In genomic region chr7:50714851-50715250, GRCh38 we compare ENCODE assay signal across 24 cellular contexts.
DNase-seq lines count a peak whose midpoint lies in the region; ATAC-seq and TF ChIP-seq lines count a peak whose summit lies in the region.
"Had no signal": no experiment of that assay in that cellular context is flagged by ENCODE, and none has a peak within 500 bp of the region (broad histone marks: within the 10 kb centered on the region; RNA-seq: fewer than 3 reads in every experiment).

No MANE protein-coding gene starts in this region.

- ATAC-seq in body of pancreas (peak; percentile 83), left colon (peak; percentile 29), GM18909 (IDR thresholded peaks at IDR 0.05; ENCODE audit: poor library complexity, unreplicated experiment) (no peak), HG03565 (IDR thresholded peaks at IDR 0.05; ENCODE audit: unreplicated experiment) (no peak), GM18873 (IDR thresholded peaks at IDR 0.05; ENCODE audit: low FRiP score, unreplicated experiment) (no peak)
- ATAC-seq: heart left ventricle; naive thymus-derived CD4-positive, alpha-beta T cell; stimulated activated naive B cell treated with anti-CD40 and anti-IgM and Interleukin-4, amounts not matched to agents 10 μg/mL and 1 μg/mL and 100 μg/mL, for 72 hours; WTC11 had no signal

- H3K4me3 ChIP-seq in body of pancreas: no peak overlapping the region
- H3K4me3 ChIP-seq: dorsolateral prefrontal cortex, heart left ventricle, MG63, spleen, vagina had no signal

- no peak for TF ChIP-seq CTCF in C4-2B (conservative IDR thresholded peaks at IDR 0.05)
- peak in 2 of 7 experiments; percentile 4 to 10 for TF ChIP-seq CTCF in body of pancreas (IDR thresholded peaks at IDR 0.05)

- no peaks in the 10 kb centered on the region for H3K36me3 ChIP-seq in body of pancreas (replicated peaks in 1 of 2; ENCODE audit: insufficient read depth in 1 of 2, low read depth in 2 of 2)
- H3K36me3 ChIP-seq: MG63, vagina had no signal

- peaks cover 93% of the 10 kb centered on the region for H3K4me1 ChIP-seq in body of pancreas

- intact Hi-C loops in body of pancreas (cut with DNase I): no loop called here
- intact Hi-C loops in left colon (cut with DNase I, micrococcal nuclease): no loop called here

- 30 to 53% methylated on average over 4 of the region's 4 CpGs for WGBS in body of pancreas, 2 donors

- H3K9me3 ChIP-seq in body of pancreas: no peaks in the 10 kb centered on the region
- H3K9me3 ChIP-seq: heart left ventricle, MG63, spleen, vagina had no signal

- no peak for TF ChIP-seq POLR2A in body of pancreas (IDR thresholded peaks at IDR 0.05)

- H3K27ac ChIP-seq in C4-2B (0 out of 2 replicates have a peak overlapping the region, but pooled peaks have one; percentile 1), body of pancreas (peak overlapping the region in 3 of 4 donors; percentile 18 to 53 (median 43))
- H3K27ac ChIP-seq: dorsolateral prefrontal cortex, heart left ventricle, vagina had no signal

- peak; percentile 43 for DNase-seq in M059J (ENCODE audit: low read depth)
- peak; percentile 77 to 87 (median 84) for DNase-seq in body of pancreas
- DNase-seq in left colon: peak in 1 of 2 donors; percentile 22
- no peak for DNase-seq in DMS53 treated with DMSO at 0.1 percent for 48 hours (lab: John Stamatoyannopoulos, UW; ENCODE audit: unreplicated experiment)
- DNase-seq: ACHN; activated CD4-positive, alpha-beta T cell treated with anti-CD3 and anti-CD28 coated beads, Interleukin-2, amount 50 U/mL, for 4 hours; C1 segment of cervical spinal cord; dorsolateral prefrontal cortex; heart left ventricle; mesendoderm; MG63; naive thymus-derived CD4-positive, alpha-beta T cell; NCI-H1436; NCI-H524; spleen; stimulated activated CD4-positive, alpha-beta T cell treated with anti-CD3 and anti-CD28 coated beads, Interleukin-4, amount 100 ng/mL, for 24 hours; stimulated activated naive B cell treated with anti-CD40 and anti-IgM and Interleukin-4, amounts not matched to agents 10 μg/mL and 1 μg/mL and 100 μg/mL, for 72 hours; T-helper 9 cell had no signal

- no peaks in the 10 kb centered on the region for H3K27me3 ChIP-seq in body of pancreas
- H3K27me3 ChIP-seq: dorsolateral prefrontal cortex, heart left ventricle, MG63, spleen, vagina had no signal

Comparison
In these comparisons a context has a peak if more than half of its experiments do, and no peak if none do; other contexts are left out.
1. ATAC-seq: peak in body of pancreas (single experiment) and left colon (single experiment); none in GM18909 (single experiment), HG03565 (single experiment) and GM18873 (single experiment).